In the genomic region with DNA sequence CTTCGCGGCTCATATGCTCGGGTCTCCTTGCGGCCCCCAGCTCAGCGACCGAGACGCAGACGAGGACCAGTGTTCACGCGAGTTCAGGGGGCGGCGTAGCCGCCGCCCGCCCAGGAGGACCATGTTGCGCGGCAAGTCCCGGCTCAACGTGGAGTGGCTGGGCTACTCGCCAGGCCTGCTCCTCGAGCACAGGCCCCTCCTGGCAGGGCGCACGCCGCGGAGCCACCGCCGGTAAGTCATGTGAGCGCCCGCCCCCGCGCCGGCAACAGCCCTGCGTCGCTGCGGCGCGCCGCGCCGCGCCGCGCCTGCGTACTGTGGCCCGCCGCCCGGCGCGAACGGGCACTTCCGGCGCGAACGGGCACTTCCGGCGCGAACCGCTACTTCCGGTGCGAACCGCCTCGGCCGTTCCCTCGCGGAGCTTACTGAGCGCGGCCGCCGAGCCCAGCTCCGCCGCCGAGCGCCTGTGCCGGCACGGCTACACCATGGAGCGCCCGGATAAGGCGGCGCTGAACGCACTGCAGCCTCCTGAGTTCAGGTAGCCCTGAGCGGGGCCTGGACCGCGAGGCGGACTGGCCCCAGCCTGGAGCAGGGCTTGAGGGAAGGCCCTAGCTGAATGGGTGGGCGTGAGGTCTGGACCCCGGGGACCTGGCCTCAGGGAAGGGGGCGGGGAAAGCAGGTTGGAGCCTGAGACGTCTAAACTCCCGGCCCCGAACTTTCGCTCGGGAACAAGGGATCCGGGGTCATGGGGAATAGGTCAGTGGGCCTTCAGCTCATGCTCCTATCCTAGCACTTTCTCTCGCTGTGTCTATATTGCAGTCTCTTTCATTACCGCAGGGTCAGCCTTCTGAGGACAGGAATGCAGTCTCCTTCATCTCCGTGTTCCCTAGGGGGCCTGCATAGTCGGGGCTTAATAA, we compare ENCODE assay signal across 8 cellular contexts. TPM values are rescaled to one million over a fixed set of nuclear protein-coding genes. Genes with fewer than 3 reads are reported as not detected.
DNase-seq lines count a peak whose midpoint lies in the region; ATAC-seq and TF ChIP-seq lines count a peak whose summit lies in the region.

A gene with protein sequence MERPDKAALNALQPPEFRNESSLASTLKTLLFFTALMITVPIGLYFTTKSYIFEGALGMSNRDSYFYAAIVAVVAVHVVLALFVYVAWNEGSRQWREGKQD (plus strand): TSS at position 380 of the 914 bp plus-strand sequence. CDS start 103 bp downstream, at position 483.

- no peaks in the 10 kb centered on the region for H3K27me3 ChIP-seq in Peyer's patch

- peak within 1 kb of the TSS; percentile 70 to 92 (median 90) for H3K4me3 Mint-ChIP-seq in naive thymus-derived CD8-positive, alpha-beta T cell
- peak within 1 kb of the TSS; percentile 89 to 92 for H3K4me3 Mint-ChIP-seq in stimulated activated naive B cell treated with anti-CD40 and anti-IgM and Interleukin-4, amounts not matched to agents 10 μg/mL and 1 μg/mL and 100 μg/mL, for 72 hours

- ATAC-seq in GM21619 (IDR thresholded peaks at IDR 0.05; ENCODE audit: unreplicated experiment) = peak; percentile 79
- ATAC-seq in naive thymus-derived CD8-positive, alpha-beta T cell = peak; percentile 73 to 77
- ATAC-seq in stimulated activated naive B cell treated with anti-CD40 and anti-IgM and Interleukin-4, amounts not matched to agents 10 μg/mL and 1 μg/mL and 100 μg/mL, for 72 hours (replicated peaks) = peak; percentile 87 to 91

- peaks cover 27 to 68% (median 60%) of the 10 kb centered on the region in 4 donors for H3K4me1 Mint-ChIP-seq in naive thymus-derived CD8-positive, alpha-beta T cell
- H3K4me1 Mint-ChIP-seq in stimulated activated naive B cell treated with anti-CD40 and anti-IgM and Interleukin-4, amounts not matched to agents 10 μg/mL and 1 μg/mL and 100 μg/mL, for 72 hours = peaks cover 15 to 22% of the 10 kb centered on the region in 2 donors

- peak within 1 kb of the TSS; percentile 93 to 99 (median 98) for H3K27ac Mint-ChIP-seq in naive thymus-derived CD8-positive, alpha-beta T cell
- peak within 1 kb of the TSS; percentile 98 for H3K27ac Mint-ChIP-seq in stimulated activated naive B cell treated with anti-CD40 and anti-IgM and Interleukin-4, amounts not matched to agents 10 μg/mL and 1 μg/mL and 100 μg/mL, for 72 hours

- H3K9me3 Mint-ChIP-seq in naive thymus-derived CD8-positive, alpha-beta T cell = no peaks in the 10 kb centered on the region
- H3K9me3 Mint-ChIP-seq in stimulated activated naive B cell treated with anti-CD40 and anti-IgM and Interleukin-4, amounts not matched to agents 10 μg/mL and 1 μg/mL and 100 μg/mL, for 72 hours = no peaks in the 10 kb centered on the region

- H3K36me3 Mint-ChIP-seq in naive thymus-derived CD8-positive, alpha-beta T cell = peaks cover 0 to 15% (median 0%) of the 10 kb centered on the region in 3 donors
- peaks cover 0 to 7% of the 10 kb centered on the region in 2 donors for H3K36me3 Mint-ChIP-seq in stimulated activated naive B cell treated with anti-CD40 and anti-IgM and Interleukin-4, amounts not matched to agents 10 μg/mL and 1 μg/mL and 100 μg/mL, for 72 hours

- H3K4me3 ChIP-seq in Peyer's patch = peak within 1 kb of the TSS; percentile 61 to 85 (median 70)

- H3K27me3 Mint-ChIP-seq in naive thymus-derived CD8-positive, alpha-beta T cell = no peaks in the 10 kb centered on the region
- no peaks in the 10 kb centered on the region for H3K27me3 Mint-ChIP-seq in stimulated activated naive B cell treated with anti-CD40 and anti-IgM and Interleukin-4, amounts not matched to agents 10 μg/mL and 1 μg/mL and 100 μg/mL, for 72 hours

- no peaks in the 10 kb centered on the region for H3K36me3 ChIP-seq in Peyer's patch

- no peak for TF ChIP-seq CTCF in Peyer's patch (IDR thresholded peaks at IDR 0.05)

- H3K9me3 ChIP-seq in Peyer's patch = no peaks in the 10 kb centered on the region

- DNase-seq in DMS53 treated with DMSO at 0.1 percent for 48 hours (lab: John Stamatoyannopoulos, UW; ENCODE audit: unreplicated experiment) (peak; percentile 78), Peyer's patch (peak; percentile 72 to 90 (median 87)), activated T-helper 1 cell treated with Interleukin-2 at 50 U/mL for 16 hours (ENCODE audit: low read depth) (peak; percentile 68), fibroblast of gingiva (ENCODE audit: low read depth) (peak; percentile 89)
- DNase-seq in naive thymus-derived CD8-positive, alpha-beta T cell = peak; percentile 71 to 91 (median 77)
- DNase-seq in stimulated activated naive B cell treated with anti-CD40 and anti-IgM and Interleukin-4, amounts not matched to agents 10 μg/mL and 1 μg/mL and 100 μg/mL, for 72 hours = peak; percentile 78

- no peak for TF ChIP-seq RAD21 in Ishikawa (IDR thresholded peaks at IDR 0.05; ENCODE audit: low read depth)

- peak in 1 of 2 donors; percentile 61 for TF ChIP-seq POLR2A in Peyer's patch (IDR thresholded peaks at IDR 0.05)

- peaks cover 0 to 7% (median 0%) of the 10 kb centered on the region in 4 donors for H3K4me1 ChIP-seq in Peyer's patch

- peak within 1 kb of the TSS; percentile 87 to 96 (median 93) for H3K27ac ChIP-seq in Peyer's patch

- no peak for TF ChIP-seq EP300 in Ishikawa (IDR thresholded peaks at IDR 0.05; ENCODE audit: borderline replicate concordance)

- POLR2A ChIA-PET in naive thymus-derived CD8-positive, alpha-beta T cell (lab: Charles Lee) = interaction anchor here (0.6 to 1.7 kb wide), 9 partner anchors 10 to 1459 kb away, joined by 3 to 5 read pairs (median 3); a partner anchor contains a TSS

TF ChIP-seq in Ishikawa, 13 proteins besides CTCF, POLR2A, EP300 and RAD21:
- TF ChIP-seq YY1 (IDR thresholded peaks at IDR 0.05; ENCODE audit: low read depth) (no peak), EGR1 (IDR thresholded peaks at IDR 0.05) (peak; percentile 65; the same call in 1 of the 2 replicates), TCF12 (IDR thresholded peaks at IDR 0.05; ENCODE audit: low read depth) (no peak), CEBPB (IDR thresholded peaks at IDR 0.05) (no peak), TAF1 (IDR thresholded peaks at IDR 0.05; ENCODE audit: low read depth) (peak; percentile 64)
- TF ChIP-seq, protein P1, sequence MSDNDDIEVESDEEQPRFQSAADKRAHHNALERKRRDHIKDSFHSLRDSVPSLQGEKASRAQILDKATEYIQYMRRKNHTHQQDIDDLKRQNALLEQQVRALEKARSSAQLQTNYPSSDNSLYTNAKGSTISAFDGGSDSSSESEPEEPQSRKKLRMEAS (IDR thresholded peaks at IDR 0.05) = peak; percentile 84
- TF ChIP-seq, protein P2, sequence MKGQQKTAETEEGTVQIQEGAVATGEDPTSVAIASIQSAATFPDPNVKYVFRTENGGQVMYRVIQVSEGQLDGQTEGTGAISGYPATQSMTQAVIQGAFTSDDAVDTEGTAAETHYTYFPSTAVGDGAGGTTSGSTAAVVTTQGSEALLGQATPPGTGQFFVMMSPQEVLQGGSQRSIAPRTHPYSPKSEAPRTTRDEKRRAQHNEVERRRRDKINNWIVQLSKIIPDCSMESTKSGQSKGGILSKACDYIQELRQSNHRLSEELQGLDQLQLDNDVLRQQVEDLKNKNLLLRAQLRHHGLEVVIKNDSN (IDR thresholded peaks at IDR 0.05) = peak; percentile 81

RNA-seq across cellular contexts. Expression of the gene that starts here (rescaled TPM):
- 10 to 100 TPM in 3 of 4 donors, 1 to 10 TPM in 1; 7.2 to 19.0 (median 13.6) TPM for total RNA-seq in Peyer's patch
- total RNA-seq in naive thymus-derived CD8-positive, alpha-beta T cell = 10 to 100 TPM; 30.4 to 32.2 TPM
- 10 to 100 TPM; 32.4 to 37.0 (median 36.6) TPM for polyA plus RNA-seq in naive thymus-derived CD8-positive, alpha-beta T cell

Comparison
In these comparisons a context has a peak if more than half of its experiments do, and no peak if none do; other contexts are left out.
1. Peak in every context shown above with its lines: DNase-seq, ATAC-seq, H3K4me3 ChIP-seq and H3K27ac ChIP-seq.